In the genomic region with DNA sequence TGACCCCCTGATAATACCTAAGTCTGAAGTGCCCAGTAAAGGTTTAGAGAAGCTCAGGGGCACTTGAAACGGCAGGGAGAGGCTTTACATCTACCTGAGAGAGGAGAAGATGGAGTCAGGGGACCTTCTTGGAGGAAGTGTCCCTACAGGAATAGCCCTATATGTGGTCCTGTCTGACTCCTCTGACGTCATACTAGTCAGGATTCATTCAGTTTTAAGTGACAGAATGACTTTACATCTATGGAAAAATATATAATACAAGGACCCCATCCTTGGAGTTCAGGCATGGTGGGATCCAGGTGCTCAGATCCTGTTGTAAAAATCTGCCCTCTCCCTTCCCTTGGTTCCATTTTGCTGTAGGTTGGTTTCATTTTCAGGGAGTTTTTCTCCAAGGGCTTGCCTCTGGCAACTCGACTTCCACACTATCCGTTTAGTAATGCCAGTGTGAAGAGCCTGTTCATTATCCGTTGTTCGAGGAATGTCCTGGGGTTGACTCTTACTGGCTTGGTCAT, we compare ENCODE assay signal across 31 cellular contexts.
"Had no signal": no experiment of that assay in that cellular context is flagged by ENCODE, and none has a peak within 500 bp of the region (broad histone marks: within the 10 kb centered on the region; RNA-seq: fewer than 3 reads in every experiment).

No MANE protein-coding gene starts in this region.

- H2AFZ ChIP-seq: PC-9 had no signal

- H3K36me3 ChIP-seq: SJCRH30 had no signal

- ATAC-seq: Panc1, Right ventricle myocardium inferior, SK-N-SH treated with all-trans-retinoic acid at 6 μM for 48 hours had no signal

- DNase-seq: Karpas-422, MM.1S, MV-4-11, NCI-H1092, NCI-H1105, NCI-H1417 treated with DMSO at 0.1 percent for 48 hours, NCI-H1436 treated with DMSO at 0.1 percent for 48 hours, NCI-H1694 treated with DMSO at 0.1 percent for 48 hours, NCI-H187 treated with DMSO at 0.1 percent for 48 hours, NCI-H2029, NCI-H2081, NCI-H2171 treated with DMSO at 0.1 percent for 48 hours, NCI-H2227 treated with DMSO at 0.1 percent for 48 hours, NCI-H345, NCI-H446, NCI-H510A treated with DMSO at 0.1 percent for 48 hours, NCI-H526, NCI-H69, NCI-H748 treated with DMSO at 0.1 percent for 48 hours, NCI-H82, PC-9, SHP77, SIG-M5, SJCRH30 had no signal

- H3K4me3 ChIP-seq: PC-9, SJCRH30, SK-N-MC had no signal

- H3K27ac ChIP-seq: KMS-11, PC-9, RWPE1, SJCRH30, SK-N-MC had no signal

- H3K4me1 ChIP-seq: SJCRH30 had no signal

- H3K27me3 ChIP-seq: SJCRH30 had no signal

- H3K9ac ChIP-seq: KMS-11 had no signal

- FAIRE-seq: RCC 7860 had no signal

- H3K4me2 ChIP-seq: KMS-11, PC-9 had no signal
